ENCODE assay signal across 17 cellular contexts in genomic region chr6:78483141-78483540, GRCh38.
DNase-seq lines count a peak whose midpoint lies in the region; ATAC-seq and TF ChIP-seq lines count a peak whose summit lies in the region.
"Had no signal": no experiment of that assay in that cellular context is flagged by ENCODE, and none has a peak within 500 bp of the region (broad histone marks: within the 10 kb centered on the region; RNA-seq: fewer than 3 reads in every experiment).

No MANE protein-coding gene starts in this region.

- no peak overlapping the region for H3K4me3 ChIP-seq in WERI-Rb-1 (ENCODE audit: low read depth, low read length)
- no peak overlapping the region for H3K4me3 ChIP-seq in neuronal stem cell (ENCODE audit: low read length in 2 of 2)
- H3K4me3 ChIP-seq: BLaER1, GM23338 had no signal

- H3K27ac ChIP-seq in WERI-Rb-1 (peak overlapping the region; percentile 62), neuronal stem cell (replicated peaks; ENCODE audit: low read length) (peak overlapping the region; percentile 13)
- H3K27ac ChIP-seq: BLaER1, C4-2B had no signal

- H3K9ac ChIP-seq in neuronal stem cell (ENCODE audit: low read depth, low read length, poor library complexity) = no peak overlapping the region
- H3K9ac ChIP-seq: BLaER1 had no signal

- H3K9me3 ChIP-seq in WERI-Rb-1 (ENCODE audit: severe bottlenecking) (no peaks in the 10 kb centered on the region), neuronal stem cell (replicated peaks in 1 of 2; ENCODE audit: control insufficient read depth in 2 of 2, insufficient read depth in 1 of 2, low read depth in 1 of 2, low read length in 2 of 2) (no peaks in the 10 kb centered on the region)
- H3K9me3 ChIP-seq: BLaER1, Caco-2 had no signal

- H3K14ac ChIP-seq in neuronal stem cell (ENCODE audit: low read length) = no peak overlapping the region

- intact Hi-C loops in Right ventricle myocardium inferior (cut with DNase I) = no loop called here

- no peaks in the 10 kb centered on the region for H3K27me3 ChIP-seq in WERI-Rb-1 (ENCODE audit: insufficient read depth, low read depth, severe bottlenecking)
- H3K27me3 ChIP-seq in neuronal stem cell (ENCODE audit: control insufficient read depth in 3 of 3, insufficient read depth in 3 of 3, low read depth in 1 of 3, low read length in 3 of 3) = no peaks in the 10 kb centered on the region
- H3K27me3 ChIP-seq: BLaER1 had no signal

- DNase-seq in NCI-H82 treated with DMSO at 0.1 percent for 48 hours (lab: John Stamatoyannopoulos, UW; ENCODE audit: unreplicated experiment) (peak; percentile 56), WERI-Rb-1 (peak; percentile 25), neuronal stem cell (ENCODE audit: low spot score) (no peak), NCI-H345 (lab: John Stamatoyannopoulos, UW) (no peak), Right ventricle myocardium inferior (ENCODE audit: missing footprints) (no peak), epidermal melanocyte (ENCODE audit: insufficient read length, low spot score) (no peak)
- DNase-seq in activated CD8-positive, alpha-beta memory T cell treated with anti-CD3 and anti-CD28 coated beads for 24 hours = no peak
- DNase-seq: Caco-2; CD4-positive, CD25-positive, alpha-beta regulatory T cell; CD8-positive, alpha-beta T cell; DMS153; DND-41; H9 had no signal

- H3K4me1 ChIP-seq in neuronal stem cell (ENCODE audit: control insufficient read depth in 2 of 2, insufficient read depth in 1 of 2, low read depth in 1 of 2, low read length in 2 of 2) = peaks cover 0 to 3% of the 10 kb centered on the region in 2 donors
- H3K4me1 ChIP-seq: BLaER1, Caco-2 had no signal

- no CpG with 5 or more reads among the region's 3 CpGs for WGBS in neuronal stem cell (ENCODE audit: extremely low coverage in 2 of 2, insufficient read length in 2 of 2, insufficient replicate concordance in 1 of 2), 2 donors

- H4K91ac ChIP-seq in neuronal stem cell (ENCODE audit: low read depth, low read length, poor library complexity) = no peak overlapping the region

- no peak overlapping the region for H3K4me2 ChIP-seq in neuronal stem cell (ENCODE audit: insufficient read depth, low read length, poor library complexity, severe bottlenecking)
- H3K4me2 ChIP-seq: BLaER1, GM23338 had no signal

- H2BK5ac ChIP-seq in neuronal stem cell (ENCODE audit: low read length) = no peak overlapping the region

- no peak overlapping the region for H2BK12ac ChIP-seq in neuronal stem cell (ENCODE audit: low read length)

- no peak overlapping the region for H2AK5ac ChIP-seq in neuronal stem cell (ENCODE audit: low read depth, low read length)

- no peak overlapping the region for H2BK120ac ChIP-seq in neuronal stem cell (ENCODE audit: low read depth, low read length)

- no peaks in the 10 kb centered on the region for H3K79me1 ChIP-seq in neuronal stem cell (ENCODE audit: low read depth, low read length)

- H2BK15ac ChIP-seq in neuronal stem cell (ENCODE audit: low read length) = no peak overlapping the region

- no peak for ATAC-seq in Right ventricle myocardium inferior
- ATAC-seq: CD8-positive, alpha-beta T cell; GM23338; HCT116 had no signal

- no peak overlapping the region for H3K4ac ChIP-seq in neuronal stem cell (ENCODE audit: low read length)

- H4K8ac ChIP-seq in neuronal stem cell (ENCODE audit: low read depth, low read length) = no peak overlapping the region

- H3K36me3 ChIP-seq in WERI-Rb-1 (no peaks in the 10 kb centered on the region), neuronal stem cell (replicated peaks in 1 of 2; ENCODE audit: control insufficient read depth in 2 of 2, insufficient read depth in 2 of 2, low read length in 2 of 2) (no peaks in the 10 kb centered on the region)
- H3K36me3 ChIP-seq: BLaER1 had no signal

- H3K23ac ChIP-seq in neuronal stem cell (ENCODE audit: low read depth, low read length, poor library complexity) = no peak overlapping the region

- no peak overlapping the region for H3K18ac ChIP-seq in neuronal stem cell (ENCODE audit: low read length)

- no peak overlapping the region for H2AFZ ChIP-seq in neuronal stem cell (ENCODE audit: low read length)
- H2AFZ ChIP-seq: GM23338 had no signal

- no peak for TF ChIP-seq CTCF in WERI-Rb-1 (IDR thresholded peaks at IDR 0.05; ENCODE audit: low read depth, low read length)

Comparison
In these comparisons a context has a peak if more than half of its experiments do, and no peak if none do; other contexts are left out.
1. DNase-seq: peak in NCI-H82 treated with DMSO at 0.1 percent for 48 hours (single experiment) and WERI-Rb-1 (single experiment); none in neuronal stem cell (single experiment), NCI-H345 (single experiment), Right ventricle myocardium inferior (single experiment), epidermal melanocyte (single experiment) and activated CD8-positive, alpha-beta memory T cell treated with anti-CD3 and anti-CD28 coated beads for 24 hours (single experiment).